1 cellular context compared by ENCODE assay signal in the genomic region with DNA sequence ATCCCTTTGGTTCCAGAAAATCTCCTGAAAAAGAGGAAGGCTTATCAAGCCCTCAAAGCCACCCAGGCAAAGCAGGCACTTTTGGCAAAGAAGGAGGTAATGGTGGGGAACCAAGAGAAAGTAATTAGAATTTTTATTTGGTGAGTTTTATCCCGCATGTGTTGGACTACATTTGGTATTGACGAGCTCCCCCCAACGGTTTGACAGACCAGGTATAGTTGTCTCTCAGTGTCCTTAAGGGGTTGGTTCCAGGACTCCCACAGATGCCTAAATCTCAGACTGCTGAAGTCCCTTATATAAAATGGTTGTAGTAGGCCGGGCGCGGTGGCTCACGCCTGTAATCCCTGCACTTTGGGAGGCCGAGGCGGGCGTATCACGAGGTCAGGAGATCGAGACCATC.
TF ChIP-seq lines count a peak whose summit lies in the region.

No MANE protein-coding gene starts in this region.

TF ChIP-seq in K562, 482 proteins besides CTCF, POLR2A, EP300 and RAD21:
- TF ChIP-seq GATA2 (CRISPR knock-in tag; IDR thresholded peaks at IDR 0.05) (peak; percentile 35; the same call in 1 of the 2 replicates), ADNP (tag; IDR thresholded peaks at IDR 0.05) (0 out of 2 replicates have a peak, but pooled peaks have one; percentile 10), SPI1 (IDR thresholded peaks at IDR 0.05; ENCODE audit: borderline replicate concordance, low read depth, low read length) (0 out of 2 replicates have a peak, but pooled peaks have one; percentile 29), TEAD1 (CRISPR knock-in tag; IDR thresholded peaks at IDR 0.05) (0 out of 4 replicates have a peak, but pooled peaks of 1 of the 2 experiments have one; percentile 31)
